ENCODE assay signal across 13 cellular contexts in genomic region chr21:16533692-16534407, GRCh38.
DNase-seq lines count a peak whose midpoint lies in the region; ATAC-seq, FAIRE-seq and TF ChIP-seq lines count a peak whose summit lies in the region.
"Had no signal": no experiment of that assay in that cellular context is flagged by ENCODE, and none has a peak within 500 bp of the region (broad histone marks: within the 10 kb centered on the region; RNA-seq: fewer than 3 reads in every experiment).

No MANE protein-coding gene starts in this region.

- H3K4me1 ChIP-seq in right atrium auricular region = peaks cover 0 to 26% of the 10 kb centered on the region in 2 donors
- no peaks in the 10 kb centered on the region for H3K4me1 ChIP-seq in small intestine (ENCODE audit: control insufficient read depth in 2 of 2, insufficient read depth in 1 of 2, low read depth in 1 of 2, low read length in 1 of 2)
- H3K4me1 ChIP-seq: parathyroid adenoma had no signal

- DNase-seq in HFFc6 = no peak
- no peak for DNase-seq in brain microvascular endothelial cell
- DNase-seq in right atrium auricular region (ENCODE audit: low spot score) = no peak
- DNase-seq in small intestine = peak; percentile 0
- DNase-seq in T-helper 2 cell = no peak
- no peak for DNase-seq in activated CD4-positive, alpha-beta T cell treated with anti-CD3 and anti-CD28 coated beads, Interleukin-2, amount 50 U/mL, for 1 hour
- DNase-seq: activated T-cell treated with anti-CD3 and anti-CD28 coated beads, Interleukin-2, amount 50 U/mL, for 4 hours; DND-41; MM.1S; SHP77 had no signal

- peak overlapping the region; percentile 95 for H3K4me3 Mint-ChIP-seq in HFFc6
- H3K4me3 Mint-ChIP-seq: activated T-cell treated with anti-CD3 and anti-CD28 coated beads, Interleukin-2, amount 50 U/mL, for 4 hours had no signal

- H3K9me3 ChIP-seq in right atrium auricular region (no peaks in the 10 kb centered on the region), small intestine (ENCODE audit: control insufficient read depth, low read depth) (peaks cover 2% of the 10 kb centered on the region)

- H3K4me3 ChIP-seq in brain microvascular endothelial cell (ENCODE audit: low read depth, low read length) (peak overlapping the region; percentile 51), right atrium auricular region (peak overlapping the region; percentile 50 to 52), small intestine (ENCODE audit: low read depth in 1 of 2, low read length in 2 of 2) (no peak overlapping the region)

- peaks cover 41% of the 10 kb centered on the region for H3K4me1 Mint-ChIP-seq in HFFc6 (ENCODE audit: low read depth)

- no peak for ATAC-seq in HG03354 (IDR thresholded peaks at IDR 0.05; ENCODE audit: poor library complexity, severe bottlenecking, unreplicated experiment)
- no peak for ATAC-seq in GM18867 (IDR thresholded peaks at IDR 0.05; ENCODE audit: unreplicated experiment)
- ATAC-seq: activated T-cell treated with anti-CD3 and anti-CD28 coated beads, Interleukin-2, amount 50 U/mL, for 4 hours had no signal

- H3K27me3 Mint-ChIP-seq in HFFc6 (ENCODE audit: insufficient read depth) = no peaks in the 10 kb centered on the region

- H3K27ac Mint-ChIP-seq in HFFc6 = peak overlapping the region; percentile 96

- TF ChIP-seq CTCF in HFFc6 (IDR thresholded peaks at IDR 0.05) (no peak), brain microvascular endothelial cell (IDR thresholded peaks at IDR 0.05; ENCODE audit: low read depth, low read length, missing control alignments) (no peak), right atrium auricular region (IDR thresholded peaks at IDR 0.05) (no peak)

- H3K27me3 ChIP-seq in brain microvascular endothelial cell (replicated peaks) (no peaks in the 10 kb centered on the region), right atrium auricular region (no peaks in the 10 kb centered on the region), small intestine (ENCODE audit: control insufficient read depth in 2 of 2, insufficient read depth in 2 of 2, low read length in 2 of 2) (no peaks in the 10 kb centered on the region)

- H3K36me3 ChIP-seq in brain microvascular endothelial cell (replicated peaks) = no peaks in the 10 kb centered on the region
- H3K36me3 ChIP-seq in right atrium auricular region = no peaks in the 10 kb centered on the region
- no peaks in the 10 kb centered on the region for H3K36me3 ChIP-seq in small intestine (ENCODE audit: control insufficient read depth in 2 of 2, insufficient read depth in 2 of 2, low read length in 2 of 2)

- no peak for FAIRE-seq in small intestine (lab: Jason Lieb, UNC)

- H3K9me3 Mint-ChIP-seq in HFFc6 = no peaks in the 10 kb centered on the region

- WGBS in small intestine, 3 donors = 63 to 72% (median 64%) methylated on average over 9 of the region's 9 CpGs

- H3K36me3 Mint-ChIP-seq in HFFc6 (ENCODE audit: low read depth) = no peaks in the 10 kb centered on the region

- H3K27ac ChIP-seq in brain microvascular endothelial cell (no peak overlapping the region), right atrium auricular region (peak overlapping the region; percentile 82 to 90), small intestine (ENCODE audit: low read depth in 1 of 2, low read length in 1 of 2) (no peak overlapping the region)
- H3K27ac ChIP-seq: parathyroid adenoma had no signal

- in situ Hi-C loops in brain microvascular endothelial cell (cut with HindIII; ENCODE audit: low pct_ligation_motif_present, low sequenced_read_pairs) = no loop called here

Comparison
In these comparisons a context has a peak if more than half of its experiments do, and no peak if none do; other contexts are left out.
1. H3K27ac ChIP-seq: peak in right atrium auricular region (2 of 2); none in brain microvascular endothelial cell (single experiment) and small intestine (0 of 2).
2. H3K4me3 ChIP-seq: peak in brain microvascular endothelial cell (single experiment) and right atrium auricular region (2 of 2); none in small intestine (0 of 2).